ENCODE assay signal across 25 cellular contexts in the genomic region with DNA sequence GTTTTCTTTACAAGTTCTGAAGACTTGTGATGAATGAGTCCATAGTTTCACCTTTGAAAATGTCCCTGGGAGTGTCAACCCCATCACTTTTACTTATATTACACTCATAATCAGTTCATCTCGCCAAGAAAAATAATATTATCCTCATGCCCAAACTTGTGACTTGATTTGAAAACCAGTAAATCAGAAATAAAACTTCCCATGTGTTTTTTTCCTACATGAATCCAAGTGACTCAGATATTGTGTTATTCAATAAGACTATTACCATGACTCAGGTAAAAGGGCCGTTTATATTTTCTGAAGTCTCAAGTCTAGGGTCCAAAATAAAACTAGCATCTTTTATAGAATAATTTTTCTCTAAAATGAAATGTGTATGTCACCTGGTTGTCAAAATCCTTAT. TPM values are rescaled to one million over a fixed set of nuclear protein-coding genes. Genes with fewer than 3 reads are reported as not detected.
A peak's percentile ranks its signal among the peaks of the same experiment; 100 is the strongest.
DNase-seq lines count a peak whose midpoint lies in the region; ATAC-seq, FAIRE-seq and TF ChIP-seq lines count a peak whose summit lies in the region.
"Had no signal": no experiment of that assay in that cellular context is flagged by ENCODE, and none has a peak within 500 bp of the region (broad histone marks: within the 10 kb centered on the region; RNA-seq: fewer than 3 reads in every experiment).

No MANE protein-coding gene starts in this region.

- H3K9ac ChIP-seq in PC-3 (ENCODE audit: low read length): no peak overlapping the region
- H3K9ac ChIP-seq: BLaER1 had no signal

- H2AFZ ChIP-seq in PC-3 (ENCODE audit: low read length): no peak overlapping the region

- no peaks in the 10 kb centered on the region for H3F3A ChIP-seq in PC-3 (ENCODE audit: low read length, unreplicated experiment)

- H3K27me3 ChIP-seq in PC-3 (ENCODE audit: low read length): peaks cover 1% of the 10 kb centered on the region; the same call in 1 of the 2 replicates
- H3K27me3 ChIP-seq in bronchial epithelial cell (ENCODE audit: control insufficient read depth, insufficient read depth, low read length): no peaks in the 10 kb centered on the region
- H3K27me3 ChIP-seq: BLaER1 had no signal

- no peak overlapping the region for H3K4me2 ChIP-seq in PC-3 (ENCODE audit: low read length)
- H3K4me2 ChIP-seq: BLaER1 had no signal

- H3K27ac ChIP-seq in PC-3 (ENCODE audit: low read length): no peak overlapping the region
- no peak overlapping the region for H3K27ac ChIP-seq in substantia nigra (ENCODE audit: low read depth, low read length, poor library complexity, severe bottlenecking)
- H3K27ac ChIP-seq: BLaER1, HL-60 had no signal

- H4K20me1 ChIP-seq in PC-3 (ENCODE audit: low read length): no peaks in the 10 kb centered on the region
- H4K20me1 ChIP-seq: BLaER1 had no signal

- H3K79me2 ChIP-seq in PC-3 (ENCODE audit: low read length): no peaks in the 10 kb centered on the region

- POLR2A ChIA-PET in PC-3 (lab: Charles Lee; ENCODE audit: unreplicated experiment): no interaction called here

- ATAC-seq in PC-3 (no peak), HG03521 (IDR thresholded peaks at IDR 0.05; ENCODE audit: unreplicated experiment) (no peak)
- ATAC-seq: Panc1 had no signal

- in situ Hi-C loops in Caki2 (cut with HindIII; ENCODE audit: low pct_unique_long_range_greater_than_20kb, low sequenced_read_pairs): loop anchor here (10.0 kb wide), 1 partner anchor 85 kb away; no protein-coding TSS in a partner anchor

- H3K4me3 ChIP-seq in PC-3 (ENCODE audit: low read length) (no peak overlapping the region), bronchial epithelial cell (ENCODE audit: low read depth, low read length) (no peak overlapping the region), fibroblast of mammary gland (ENCODE audit: control insufficient read depth, low read depth, low read length) (no peak overlapping the region)
- H3K4me3 ChIP-seq: BLaER1 had no signal

- no peaks in the 10 kb centered on the region for H3K36me3 ChIP-seq in PC-3 (ENCODE audit: low read depth, low read length)
- H3K36me3 ChIP-seq in bronchial epithelial cell (ENCODE audit: control insufficient read depth, insufficient read depth, low read length): no peaks in the 10 kb centered on the region
- H3K36me3 ChIP-seq: BLaER1 had no signal

- BruUV-seq in PC-3 (replicated peaks; lab: Mats Ljungman, UMichigan): no TSS peak

- H3K4me1 ChIP-seq in PC-3 (ENCODE audit: insufficient read depth, low read length): peaks cover 8% of the 10 kb centered on the region; the same call in 1 of the 2 replicates
- H3K4me1 ChIP-seq: BLaER1 had no signal

- no peak for FAIRE-seq in bronchial epithelial cell (lab: Jason Lieb, UNC)
- FAIRE-seq: A204.1, GM12891, H1 had no signal

- CTCF ChIA-PET in PC-3 (lab: Charles Lee): no interaction called here

- intact Hi-C loops in PC-3 (cut with micrococcal nuclease): no loop called here

- no peaks in the 10 kb centered on the region for H3K9me2 ChIP-seq in PC-3 (replicated peaks; ENCODE audit: low read length)

- TF ChIP-seq CTCF in PC-3 (conservative IDR thresholded peaks at IDR 0.05; ENCODE audit: low read depth, low read length) (no peak), bronchial epithelial cell (IDR thresholded peaks at IDR 0.05; ENCODE audit: insufficient read depth, low read length, severe bottlenecking) (no peak), fibroblast of mammary gland (conservative IDR thresholded peaks at IDR 0.05; ENCODE audit: control insufficient read depth, insufficient read depth, low read depth, low read length) (no peak)

- peak; percentile 44 for DNase-seq in Caki2 (ENCODE audit: low read depth)
- peak; percentile 36 for DNase-seq in PC-3
- peak; percentile 96 for DNase-seq in bronchial epithelial cell (ENCODE audit: low read depth)
- peak; percentile 48 for DNase-seq in fibroblast of mammary gland (ENCODE audit: low read depth)
- no peak for DNase-seq in NCI-H187 treated with DMSO at 0.1 percent for 48 hours (lab: John Stamatoyannopoulos, UW)
- no peak for DNase-seq in COLO829 (ENCODE audit: low spot score)
- no peak for DNase-seq in substantia nigra (lab: John Stamatoyannopoulos, UW)
- DNase-seq: CD4-positive, CD25-positive, alpha-beta regulatory T cell; DMS79 treated with DMSO at 0.1 percent for 48 hours; GF-D8; HCEC 1CT; Karpas-422; NCI-H1105; NCI-H1436 treated with DMSO at 0.1 percent for 48 hours; NCI-H2029; NCI-H2227 treated with DMSO at 0.1 percent for 48 hours; NCI-H69; SIG-M5 had no signal

- no peaks in the 10 kb centered on the region for H3K9me3 ChIP-seq in PC-3 (ENCODE audit: low read length)
- H3K9me3 ChIP-seq: BLaER1 had no signal

RNA-seq across cellular contexts. Expression of a gene that starts 15.8 kb away (rescaled TPM):
- 154 and 180 TPM in 2 replicates for total RNA-seq in Caki2 (2014; rRNA removed; shearing (Covaris generic); ENCODE audit: low replicate concordance)
- total RNA-seq in PC-3 (2014; rRNA removed): 0.81 and 1.2 TPM in 2 replicates
- 6.9 and 8.7 TPM in 2 replicates for total RNA-seq in bronchial epithelial cell
- total RNA-seq: H1 had no signal

RNA-seq across cellular contexts. Expression of a gene that starts 18.3 kb away (rescaled TPM):
- 245 and 300 TPM in 2 replicates for total RNA-seq in Caki2 (2014; rRNA removed; shearing (Covaris generic); ENCODE audit: low replicate concordance)
- 100 and 122 TPM in 2 replicates for total RNA-seq in PC-3 (2014; rRNA removed)
- 47.4 and 83.5 TPM in 2 replicates for total RNA-seq in bronchial epithelial cell

Comparison
In these comparisons a context has a peak if more than half of its experiments do, and no peak if none do; other contexts are left out.
1. DNase-seq: peak in Caki2 (single experiment), PC-3 (single experiment), bronchial epithelial cell (single experiment) and fibroblast of mammary gland (single experiment); none in NCI-H187 treated with DMSO at 0.1 percent for 48 hours (single experiment), COLO829 (single experiment) and substantia nigra (0 of 49).
2. RNA of a gene that starts 15.8 kb away (total RNA-seq): 154 to 180 TPM in Caki2; 6.9 to 8.7 TPM in bronchial epithelial cell and 0.81 to 1.2 TPM in PC-3; every median in the first group is over 10 times any median in the second.